Comparison of ENCODE assay signal across 22 cellular contexts in the genomic region with DNA sequence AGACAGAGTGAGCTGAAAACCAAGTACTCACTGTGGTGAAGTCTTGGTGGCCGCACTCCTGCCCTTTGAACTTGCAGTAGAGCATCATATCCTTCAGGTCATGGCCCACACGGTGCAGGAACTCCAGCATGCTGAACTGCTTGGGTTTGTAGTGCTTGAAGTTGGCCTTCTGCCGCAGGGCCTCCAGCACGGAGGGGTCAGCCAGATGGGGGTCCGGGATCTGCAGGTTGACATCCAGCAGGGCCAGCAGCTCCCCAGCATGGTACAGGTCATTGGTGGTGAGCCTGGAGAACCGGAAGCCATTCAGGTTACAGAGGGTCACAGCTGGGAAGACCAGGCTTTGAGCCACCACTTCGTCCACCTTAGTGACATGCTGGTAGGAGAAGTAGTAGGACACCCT.
A peak's percentile ranks its signal among the peaks of the same experiment; 100 is the strongest.
DNase-seq lines count a peak whose midpoint lies in the region; ATAC-seq and TF ChIP-seq lines count a peak whose summit lies in the region.
"Had no signal": no experiment of that assay in that cellular context is flagged by ENCODE, and none has a peak within 500 bp of the region (broad histone marks: within the 10 kb centered on the region; RNA-seq: fewer than 3 reads in every experiment).

No MANE protein-coding gene starts in this region.

- H3K4me3 ChIP-seq in GM23338 (peak overlapping the region; percentile 74), iPS-18a (ENCODE audit: low read length) (peak overlapping the region; percentile 68), neuronal stem cell (ENCODE audit: low read length in 2 of 2) (no peak overlapping the region), uterus (no peak overlapping the region), colonic mucosa (no peak overlapping the region)
- H3K4me3 ChIP-seq: GM12878 had no signal

- H3K4me1 Mint-ChIP-seq in GM23338 (peaks cover 75% of the 10 kb centered on the region), brain (peaks cover 59% of the 10 kb centered on the region)

- peak overlapping the region; percentile 90 for H2BK15ac ChIP-seq in neuronal stem cell (ENCODE audit: low read length)

- no peaks in the 10 kb centered on the region for H3K9me3 ChIP-seq in iPS-18a (ENCODE audit: control insufficient read depth, low read depth, low read length)
- H3K9me3 ChIP-seq in neuronal stem cell (replicated peaks in 1 of 2; ENCODE audit: control insufficient read depth in 2 of 2, insufficient read depth in 1 of 2, low read depth in 1 of 2, low read length in 2 of 2), result no peaks in the 10 kb centered on the region
- no peaks in the 10 kb centered on the region for H3K9me3 ChIP-seq in uterus
- no peaks in the 10 kb centered on the region for H3K9me3 ChIP-seq in colonic mucosa

- 0 out of 2 replicates have a peak overlapping the region, but pooled peaks have one; percentile 23 for H2AFZ ChIP-seq in GM23338
- no peak overlapping the region for H2AFZ ChIP-seq in neuronal stem cell (ENCODE audit: low read length)

- peak overlapping the region; percentile 53 for H3K18ac ChIP-seq in neuronal stem cell (ENCODE audit: low read length)

- H3K14ac ChIP-seq in neuronal stem cell (ENCODE audit: low read length), result no peak overlapping the region

- no peaks in the 10 kb centered on the region for H4K20me1 ChIP-seq in GM23338 (replicated peaks; ENCODE audit: insufficient read depth)

- H3K27me3 Mint-ChIP-seq in GM23338 (ENCODE audit: insufficient read depth, low read depth, poor library complexity) (peaks cover 16% of the 10 kb centered on the region), brain (peaks cover 58% of the 10 kb centered on the region)

- no peak for DNase-seq in GM23338 (ENCODE audit: low spot score)
- no peak for DNase-seq in neuronal stem cell (ENCODE audit: low spot score)
- no peak for DNase-seq in uterus
- DNase-seq in colonic mucosa, result no peak
- DNase-seq: AML-193, COR-L47, DMS 273 treated with DMSO at 0.1 percent for 48 hours, GDM1, GOT3, NCI-H1417, NCI-H187, NCI-H2107, NCI-H524, SHP77 treated with DMSO at 0.1 percent for 48 hours had no signal

- peak overlapping the region; percentile 66 for H3K23ac ChIP-seq in neuronal stem cell (ENCODE audit: low read depth, low read length, poor library complexity)

- H3K9me2 ChIP-seq in GM23338 (ENCODE audit: insufficient read depth), result peaks cover 9% of the 10 kb centered on the region; the same call in 1 of the 2 replicates

- H3K27me3 ChIP-seq in GM23338 (ENCODE audit: insufficient read depth), result 0 out of 2 replicates have a peak, but pooled peaks cover 3% of the 10 kb centered on the region
- H3K27me3 ChIP-seq in iPS-18a (ENCODE audit: control insufficient read depth, insufficient read depth, low read length), result peaks cover 32% of the 10 kb centered on the region
- peaks cover 0 to 34% (median 14%) of the 10 kb centered on the region in 3 experiments for H3K27me3 ChIP-seq in neuronal stem cell (ENCODE audit: control insufficient read depth in 3 of 3, insufficient read depth in 3 of 3, low read depth in 1 of 3, low read length in 3 of 3)
- H3K27me3 ChIP-seq in uterus, result peaks cover 0 to 6% of the 10 kb centered on the region in 2 donors
- H3K27me3 ChIP-seq in colonic mucosa, result peaks cover 7% of the 10 kb centered on the region

- peaks cover 22% of the 10 kb centered on the region for H3F3A ChIP-seq in GM23338 (replicated peaks; ENCODE audit: low read depth)

- ATAC-seq in GM23338 (no peak), GM18502 (IDR thresholded peaks at IDR 0.05; ENCODE audit: poor library complexity, unreplicated experiment) (no peak), HG02678 (IDR thresholded peaks at IDR 0.05; ENCODE audit: unreplicated experiment) (no peak)
- ATAC-seq: GM12878, SK-N-SH treated with all-trans-retinoic acid at 6 μM for 48 hours had no signal

- H3K27ac ChIP-seq in GM23338 (ENCODE audit: low read depth) (peak overlapping the region; percentile 99), iPS-18a (ENCODE audit: low read length) (no peak overlapping the region), neuronal stem cell (replicated peaks; ENCODE audit: low read length) (no peak overlapping the region), uterus (no peak overlapping the region), colonic mucosa (no peak overlapping the region)
- H3K27ac ChIP-seq: KMS-11 had no signal

- H4K8ac ChIP-seq in neuronal stem cell (ENCODE audit: low read depth, low read length), result no peak overlapping the region

- no CpG with 5 or more reads among the region's 7 CpGs for WGBS in neuronal stem cell (ENCODE audit: extremely low coverage in 2 of 2, insufficient read length in 2 of 2, insufficient replicate concordance in 1 of 2), 2 donors

- no peak overlapping the region for H3K9ac ChIP-seq in iPS-18a (ENCODE audit: low read length)
- H3K9ac ChIP-seq in neuronal stem cell (ENCODE audit: low read depth, low read length, poor library complexity), result no peak overlapping the region
- H3K9ac ChIP-seq in colonic mucosa (ENCODE audit: low read depth in 2 of 2, low read length in 2 of 2), result no peak overlapping the region
- H3K9ac ChIP-seq: KMS-11 had no signal

- H3K36me3 Mint-ChIP-seq in GM23338 (ENCODE audit: low read depth) (peaks cover 20% of the 10 kb centered on the region), brain (no peaks in the 10 kb centered on the region)
- H3K36me3 Mint-ChIP-seq: CD4-positive, CD25-positive, alpha-beta regulatory T cell had no signal

- intact Hi-C loops in uterus (cut with DNase I; ENCODE audit: low total_unique reads), result no loop called here
- intact Hi-C loops in colonic mucosa (cut with DNase I), result no loop called here

- H3K9me3 Mint-ChIP-seq in GM23338 (peaks cover 10% of the 10 kb centered on the region), brain (peaks cover 0 to 9% (median 4%) of the 10 kb centered on the region in 5 experiments)

- peak overlapping the region; percentile 4 for H2BK12ac ChIP-seq in neuronal stem cell (ENCODE audit: low read length)

- H3K79me2 ChIP-seq in GM23338 (replicated peaks; ENCODE audit: insufficient read depth), result peaks cover 54% of the 10 kb centered on the region

- TF ChIP-seq POLR2A in uterus (IDR thresholded peaks at IDR 0.05), result no peak

- no peak overlapping the region for H2BK5ac ChIP-seq in neuronal stem cell (ENCODE audit: low read length)

- H3K4me1 ChIP-seq in GM23338 (ENCODE audit: insufficient read depth) (peaks cover 55% of the 10 kb centered on the region), iPS-18a (ENCODE audit: control insufficient read depth, low read depth, low read length) (peaks cover 46% of the 10 kb centered on the region), neuronal stem cell (ENCODE audit: control insufficient read depth in 2 of 2, insufficient read depth in 1 of 2, low read depth in 1 of 2, low read length in 2 of 2) (peaks cover 0 to 26% of the 10 kb centered on the region in 2 donors), uterus (peaks cover 0 to 7% of the 10 kb centered on the region in 2 donors), colonic mucosa (no peaks in the 10 kb centered on the region)

- H4K91ac ChIP-seq in neuronal stem cell (ENCODE audit: low read depth, low read length, poor library complexity), result no peak overlapping the region

- H3K4me2 ChIP-seq in GM23338 (peak overlapping the region; percentile 97), neuronal stem cell (ENCODE audit: insufficient read depth, low read length, poor library complexity, severe bottlenecking) (no peak overlapping the region)
- H3K4me2 ChIP-seq: KMS-11 had no signal

- no peak overlapping the region for H2BK120ac ChIP-seq in neuronal stem cell (ENCODE audit: low read depth, low read length)

- H2AK5ac ChIP-seq in neuronal stem cell (ENCODE audit: low read depth, low read length), result peak overlapping the region; percentile 92

- no peak for TF ChIP-seq CTCF in GM23338 (conservative IDR thresholded peaks at IDR 0.05; ENCODE audit: low read depth in 2 of 2)
- no peak for TF ChIP-seq CTCF in brain (conservative IDR thresholded peaks at IDR 0.05)
- no peak for TF ChIP-seq CTCF in uterus (IDR thresholded peaks at IDR 0.05)
- no peak for TF ChIP-seq CTCF in colonic mucosa (IDR thresholded peaks at IDR 0.05)

- H3K4me3 Mint-ChIP-seq in GM23338, result peak overlapping the region; percentile 78
- H3K4me3 Mint-ChIP-seq in brain, result peak overlapping the region; percentile 78 to 83 (median 80)

- H3K27ac Mint-ChIP-seq in GM23338, result peak overlapping the region; percentile 87; the same call in 1 of the 2 replicates
- H3K27ac Mint-ChIP-seq in brain, result peak overlapping the region in 3 of 5 experiments; percentile 5 to 76 (median 71)
- H3K27ac Mint-ChIP-seq: CD4-positive, CD25-positive, alpha-beta regulatory T cell had no signal

- no peak overlapping the region for H3K4ac ChIP-seq in neuronal stem cell (ENCODE audit: low read length)

- H3K36me3 ChIP-seq in GM23338 (ENCODE audit: insufficient read depth) (no peaks in the 10 kb centered on the region), iPS-18a (ENCODE audit: control insufficient read depth, low read depth, low read length) (no peaks in the 10 kb centered on the region), neuronal stem cell (replicated peaks in 1 of 2; ENCODE audit: control insufficient read depth in 2 of 2, insufficient read depth in 2 of 2, low read length in 2 of 2) (no peaks in the 10 kb centered on the region), uterus (no peaks in the 10 kb centered on the region), colonic mucosa (no peaks in the 10 kb centered on the region)

- no peaks in the 10 kb centered on the region for H3K79me1 ChIP-seq in neuronal stem cell (ENCODE audit: low read depth, low read length)

TF ChIP-seq in GM23338, 12 proteins besides CTCF, POLR2A, EP300 and RAD21 (continues in another document):
- TF ChIP-seq STAT1 (IDR thresholded peaks at IDR 0.05; ENCODE audit: unreplicated experiment), result no peak

Comparison
In these comparisons a context has a peak if more than half of its experiments do, and no peak if none do; other contexts are left out.
1. H3K4me3 ChIP-seq: peak in GM23338 (single experiment) and iPS-18a (single experiment); none in neuronal stem cell (0 of 2), uterus (0 of 2) and colonic mucosa (single experiment).